12 cellular contexts compared by ENCODE assay signal in genomic region chr6:138555294-138555988, GRCh38. TPM values are rescaled to one million over a fixed set of nuclear protein-coding genes. Genes with fewer than 3 reads are reported as not detected.
DNase-seq lines count a peak whose midpoint lies in the region; ATAC-seq and TF ChIP-seq lines count a peak whose summit lies in the region.
"Had no signal": no experiment of that assay in that cellular context is flagged by ENCODE, and none has a peak within 500 bp of the region (broad histone marks: within the 10 kb centered on the region; RNA-seq: fewer than 3 reads in every experiment).

No MANE protein-coding gene starts in this region.

- no peaks in the 10 kb centered on the region for H3K36me3 Mint-ChIP-seq in GM23338 (ENCODE audit: low read depth)
- H3K36me3 Mint-ChIP-seq in activated naive CD4-positive, alpha-beta T cell treated with anti-CD3 and anti-CD28 coated beads for 36 hours (ENCODE audit: low read depth): no peaks in the 10 kb centered on the region

- WGBS in neuronal stem cell (ENCODE audit: extremely low coverage in 2 of 2, insufficient read length in 2 of 2, insufficient replicate concordance in 1 of 2), 2 donors: no CpG with 5 or more reads among the region's 6 CpGs

- H3K27me3 ChIP-seq in GM23338 (ENCODE audit: insufficient read depth) (no peaks in the 10 kb centered on the region), foreskin keratinocyte (no peaks in the 10 kb centered on the region), neuronal stem cell (ENCODE audit: control insufficient read depth in 3 of 3, insufficient read depth in 3 of 3, low read depth in 1 of 3, low read length in 3 of 3) (no peaks in the 10 kb centered on the region)
- H3K27me3 ChIP-seq: adrenal gland had no signal

- no peaks in the 10 kb centered on the region for H3K9me2 ChIP-seq in GM23338 (ENCODE audit: insufficient read depth)

- H2AK5ac ChIP-seq in neuronal stem cell (ENCODE audit: low read depth, low read length): no peak overlapping the region

- no peak overlapping the region for H3K14ac ChIP-seq in neuronal stem cell (ENCODE audit: low read length)

- H3K36me3 ChIP-seq in GM23338 (ENCODE audit: insufficient read depth) (no peaks in the 10 kb centered on the region), neuronal stem cell (replicated peaks in 1 of 2; ENCODE audit: control insufficient read depth in 2 of 2, insufficient read depth in 2 of 2, low read length in 2 of 2) (no peaks in the 10 kb centered on the region)
- H3K36me3 ChIP-seq: adrenal gland had no signal

- ATAC-seq in GM23338 (peak; percentile 95), foreskin keratinocyte (peak; percentile 71), HG03135 (IDR thresholded peaks at IDR 0.05; ENCODE audit: unreplicated experiment) (no peak)

- no peak overlapping the region for H3K18ac ChIP-seq in neuronal stem cell (ENCODE audit: low read length)

- H2AFZ ChIP-seq in GM23338 (no peak overlapping the region), neuronal stem cell (ENCODE audit: low read length) (no peak overlapping the region)

- peaks cover 27% of the 10 kb centered on the region for H3K4me1 ChIP-seq in GM23338 (ENCODE audit: insufficient read depth)
- peaks cover 23% of the 10 kb centered on the region for H3K4me1 ChIP-seq in foreskin keratinocyte
- peaks cover 16 to 33% of the 10 kb centered on the region in 2 donors for H3K4me1 ChIP-seq in neuronal stem cell (ENCODE audit: control insufficient read depth in 2 of 2, insufficient read depth in 1 of 2, low read depth in 1 of 2, low read length in 2 of 2)

- no peak overlapping the region for H3K9ac ChIP-seq in neuronal stem cell (ENCODE audit: low read depth, low read length, poor library complexity)

- no peak overlapping the region for H4K91ac ChIP-seq in neuronal stem cell (ENCODE audit: low read depth, low read length, poor library complexity)

- no peak overlapping the region for H3K4ac ChIP-seq in neuronal stem cell (ENCODE audit: low read length)

- peaks cover 4% of the 10 kb centered on the region for H3K27me3 Mint-ChIP-seq in GM23338 (ENCODE audit: insufficient read depth, low read depth, poor library complexity)
- H3K27me3 Mint-ChIP-seq in activated naive CD4-positive, alpha-beta T cell treated with anti-CD3 and anti-CD28 coated beads for 36 hours (ENCODE audit: low read depth): peaks cover 3% of the 10 kb centered on the region

- H3K23ac ChIP-seq in neuronal stem cell (ENCODE audit: low read depth, low read length, poor library complexity): no peak overlapping the region

- CTCF ChIA-PET in activated naive CD4-positive, alpha-beta T cell treated with anti-CD3 and anti-CD28 coated beads for 36 hours (lab: Charles Lee): interaction anchor here (1.5 kb wide), 1 partner anchor 47 kb away, joined by 4 read pairs; no protein-coding TSS in a partner anchor

- H3K79me2 ChIP-seq in GM23338 (replicated peaks; ENCODE audit: insufficient read depth): peaks cover 51% of the 10 kb centered on the region

- no peak overlapping the region for H3K4me3 ChIP-seq in GM23338
- H3K4me3 ChIP-seq in neuronal stem cell (ENCODE audit: low read length in 2 of 2): peak overlapping the region in 1 of 2 donors; percentile 3
- H3K4me3 ChIP-seq: adrenal gland had no signal

- no peak overlapping the region for H2BK15ac ChIP-seq in neuronal stem cell (ENCODE audit: low read length)

- H2BK5ac ChIP-seq in neuronal stem cell (ENCODE audit: low read length): no peak overlapping the region

- H3K9me3 Mint-ChIP-seq in GM23338: no peaks in the 10 kb centered on the region
- H3K9me3 Mint-ChIP-seq in activated naive CD4-positive, alpha-beta T cell treated with anti-CD3 and anti-CD28 coated beads for 36 hours: no peaks in the 10 kb centered on the region

- DNase-seq in GM23338 (ENCODE audit: low spot score): peak; percentile 86
- DNase-seq in NCI-H2171 (lab: John Stamatoyannopoulos, UW): peak; percentile 61
- DNase-seq in foreskin keratinocyte: peak in 1 of 2 donors; percentile 58
- peak; percentile 71 for DNase-seq in neuronal stem cell (ENCODE audit: low spot score)
- no peak for DNase-seq in activated effector memory CD4-positive, alpha-beta T cell treated with anti-CD3 and anti-CD28 coated beads, Interleukin-2, amount 50 U/mL, for 16 hours
- no peak for DNase-seq in NCI-H82 (lab: John Stamatoyannopoulos, UW)
- DNase-seq in activated naive CD4-positive, alpha-beta T cell treated with anti-CD3 and anti-CD28 coated beads for 36 hours: no peak
- DNase-seq: activated CD4-positive, alpha-beta T cell treated with anti-CD3 and anti-CD28 coated beads for 1 hour; NCI-H774; stimulated activated naive CD4-positive, alpha-beta T cell had no signal

- H3K9me3 ChIP-seq in neuronal stem cell (replicated peaks in 1 of 2; ENCODE audit: control insufficient read depth in 2 of 2, insufficient read depth in 1 of 2, low read depth in 1 of 2, low read length in 2 of 2): no peaks in the 10 kb centered on the region
- H3K9me3 ChIP-seq: adrenal gland had no signal

- peaks cover 37% of the 10 kb centered on the region for H3K4me1 Mint-ChIP-seq in GM23338
- H3K4me1 Mint-ChIP-seq in activated naive CD4-positive, alpha-beta T cell treated with anti-CD3 and anti-CD28 coated beads for 36 hours (ENCODE audit: low read depth): no peaks in the 10 kb centered on the region

- no peak overlapping the region for H2BK120ac ChIP-seq in neuronal stem cell (ENCODE audit: low read depth, low read length)

- peak overlapping the region; percentile 84 for H3K27ac Mint-ChIP-seq in GM23338
- no peak overlapping the region for H3K27ac Mint-ChIP-seq in activated naive CD4-positive, alpha-beta T cell treated with anti-CD3 and anti-CD28 coated beads for 36 hours

- intact Hi-C loops in activated naive CD4-positive, alpha-beta T cell treated with anti-CD3 and anti-CD28 coated beads for 36 hours (cut with micrococcal nuclease): no loop called here

- H3K4me2 ChIP-seq in GM23338: peak overlapping the region; percentile 17
- no peak overlapping the region for H3K4me2 ChIP-seq in neuronal stem cell (ENCODE audit: insufficient read depth, low read length, poor library complexity, severe bottlenecking)

- no peak overlapping the region for H2BK12ac ChIP-seq in neuronal stem cell (ENCODE audit: low read length)

- no peaks in the 10 kb centered on the region for H3K79me1 ChIP-seq in neuronal stem cell (ENCODE audit: low read depth, low read length)

- H3K27ac ChIP-seq in GM23338 (ENCODE audit: low read depth): peak overlapping the region; percentile 84
- H3K27ac ChIP-seq in foreskin keratinocyte: no peak overlapping the region
- peak overlapping the region; percentile 66 for H3K27ac ChIP-seq in neuronal stem cell (replicated peaks; ENCODE audit: low read length)

- H3F3A ChIP-seq in GM23338 (replicated peaks; ENCODE audit: low read depth): no peaks in the 10 kb centered on the region

- TF ChIP-seq CTCF in GM23338 (conservative IDR thresholded peaks at IDR 0.05; ENCODE audit: low read depth in 2 of 2) (no peak), foreskin keratinocyte (conservative IDR thresholded peaks at IDR 0.05) (no peak)

- no peaks in the 10 kb centered on the region for H4K20me1 ChIP-seq in GM23338 (replicated peaks; ENCODE audit: insufficient read depth)

- H4K8ac ChIP-seq in neuronal stem cell (ENCODE audit: low read depth, low read length): no peak overlapping the region

- H3K4me3 Mint-ChIP-seq in GM23338: 0 out of 3 replicates have a peak overlapping the region, but pooled peaks have one; percentile 26
- H3K4me3 Mint-ChIP-seq in activated naive CD4-positive, alpha-beta T cell treated with anti-CD3 and anti-CD28 coated beads for 36 hours: no peak overlapping the region

TF ChIP-seq in GM23338, 12 proteins besides CTCF, POLR2A, EP300 and RAD21 (continues in another document):
- TF ChIP-seq REST (IDR thresholded peaks at IDR 0.05; ENCODE audit: unreplicated experiment): no peak

RNA-seq across cellular contexts. Expression of gene NHSL1, which starts 56.1 kb away (rescaled TPM):
- 21.2 and 24.5 TPM in 2 replicates for total RNA-seq in GM23338 (2014; rRNA removed; shearing (Covaris generic))
- polyA plus RNA-seq in GM23338 (2016; fragmentation: Nextera tagmentation; extraction: Ambion mirVana) (10.5 and 11.2 TPM in 2 replicates), foreskin keratinocyte (3.1 and 3.2 TPM in 2 replicates)
- 16.8 and 18.8 TPM in 2 replicates for total RNA-seq in foreskin keratinocyte
- polyA plus RNA-seq in neuronal stem cell (2013, experiment 1 of 2): 21.8 TPM
- polyA plus RNA-seq in neuronal stem cell (2013, experiment 2 of 2): 24.5 TPM
- 1 to 10 TPM in 1 of 2 experiments, under 1 TPM in 1; 0.64 to 1.1 TPM for total RNA-seq in activated naive CD4-positive, alpha-beta T cell treated with anti-CD3 and anti-CD28 coated beads for 36 hours

Comparison
In these comparisons a context has a peak if more than half of its experiments do, and no peak if none do; other contexts are left out.
1. DNase-seq: peak in GM23338 (single experiment), NCI-H2171 (single experiment) and neuronal stem cell (single experiment); none in activated effector memory CD4-positive, alpha-beta T cell treated with anti-CD3 and anti-CD28 coated beads, Interleukin-2, amount 50 U/mL, for 16 hours (single experiment), NCI-H82 (single experiment) and activated naive CD4-positive, alpha-beta T cell treated with anti-CD3 and anti-CD28 coated beads for 36 hours (single experiment).